1 cellular context compared by ENCODE assay signal in genomic region chr1:23370744-23371710, GRCh38.
TF ChIP-seq lines count a peak whose summit lies in the region.

No MANE protein-coding gene starts in this region.

TF ChIP-seq in H1, 55 proteins besides CTCF, POLR2A, EP300 and RAD21:
- TF ChIP-seq RXRA (IDR thresholded peaks at IDR 0.05; ENCODE audit: insufficient read depth, low read depth, low read length), result peak; percentile 97
- TF ChIP-seq CHD2 (IDR thresholded peaks at IDR 0.05; ENCODE audit: low read length), result no peak
- 0 out of 2 replicates have a peak, but pooled peaks have one; percentile 27 for TF ChIP-seq TEAD4 (IDR thresholded peaks at IDR 0.05; ENCODE audit: low read depth, low read length)
- TF ChIP-seq CHD1 (IDR thresholded peaks at IDR 0.05; ENCODE audit: low read depth, low read length), result no peak
- no peak for TF ChIP-seq E2F6 (IDR thresholded peaks at IDR 0.05)
- peak; percentile 75 for TF ChIP-seq NANOG (IDR thresholded peaks at IDR 0.05; ENCODE audit: insufficient read depth, low read depth, low read length, poor library complexity, severe bottlenecking)
- no peak for TF ChIP-seq GABPA (IDR thresholded peaks at IDR 0.05; ENCODE audit: borderline replicate concordance, insufficient read depth, low read length)
- TF ChIP-seq SP1 (IDR thresholded peaks at IDR 0.05; ENCODE audit: low read depth, low read length), result peak; percentile 83
- 0 out of 2 replicates have a peak, but pooled peaks have one; percentile 30 for TF ChIP-seq ATF2 (IDR thresholded peaks at IDR 0.05; ENCODE audit: low read length)
- no peak; a peak in 1 of 4 replicates for TF ChIP-seq HDAC2 (IDR thresholded peaks at IDR 0.05; ENCODE audit: borderline replicate concordance in 1 of 2, low read depth in 2 of 2, low read length in 2 of 2)
- TF ChIP-seq POLR2AphosphoS5 (IDR thresholded peaks at IDR 0.05; ENCODE audit: low read depth, low read length), result peak; percentile 90
- TF ChIP-seq CHD7 (IDR thresholded peaks at IDR 0.05; ENCODE audit: insufficient replicate concordance, low read length), result peak; percentile 49
- TF ChIP-seq EGR1 (IDR thresholded peaks at IDR 0.05; ENCODE audit: borderline replicate concordance, low read depth, low read length), result peak; percentile 76; the same call in 1 of the 2 replicates
- TF ChIP-seq POU5F1 (IDR thresholded peaks at IDR 0.05; ENCODE audit: low read depth, low read length), result peak; percentile 3; the same call in 1 of the 2 replicates
- peak; percentile 63 for TF ChIP-seq CTBP2 (IDR thresholded peaks at IDR 0.05; ENCODE audit: borderline replicate concordance, insufficient read depth, insufficient read length, low read length)
- TF ChIP-seq RNF2 (IDR thresholded peaks at IDR 0.05; ENCODE audit: borderline replicate concordance, low read depth, low read length, missing control alignments, poor library complexity, severe bottlenecking), result peak; percentile 55
- TF ChIP-seq JUN (IDR thresholded peaks at IDR 0.05; ENCODE audit: low read depth, low read length), result no peak
- TF ChIP-seq JUND (IDR thresholded peaks at IDR 0.05; ENCODE audit: low read length), result no peak
- TF ChIP-seq BACH1 (IDR thresholded peaks at IDR 0.05; ENCODE audit: low read length), result no peak
- no peak for TF ChIP-seq TCF12 (IDR thresholded peaks at IDR 0.05; ENCODE audit: low read depth, low read length)
